ENCODE assay signal across 8 cellular contexts in the genomic region with DNA sequence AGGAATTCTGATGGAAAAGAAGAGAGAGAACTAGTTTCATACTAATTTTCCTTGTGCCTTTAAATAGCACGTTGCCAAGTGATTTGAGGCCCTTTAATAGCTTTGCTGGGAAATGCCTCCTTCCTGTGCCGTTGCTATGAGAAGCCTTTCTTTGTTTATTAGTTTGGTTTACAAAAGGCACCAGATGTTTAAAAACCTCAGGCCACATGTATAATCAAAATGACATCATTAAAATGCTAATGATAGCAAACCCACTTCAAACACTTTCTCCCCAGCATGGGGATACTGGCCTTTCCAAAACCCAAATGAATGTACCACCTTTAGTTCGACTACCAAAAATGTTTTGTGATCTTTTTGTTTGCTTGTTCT. TPM values are rescaled to one million over a fixed set of nuclear protein-coding genes. Genes with fewer than 3 reads are reported as not detected.
DNase-seq lines count a peak whose midpoint lies in the region; ATAC-seq lines count a peak whose summit lies in the region.

No MANE protein-coding gene starts in this region.

- 6% methylated on average over 3 of the region's 3 CpGs for WGBS in urinary bladder

- peak overlapping the region; percentile 53 for H3K27ac ChIP-seq in urinary bladder (ENCODE audit: low read depth)

- no peaks in the 10 kb centered on the region for H3K4me1 ChIP-seq in urinary bladder (ENCODE audit: insufficient read depth)

- peak; percentile 20 for ATAC-seq in HG02870 (IDR thresholded peaks at IDR 0.05; ENCODE audit: unreplicated experiment)

- DNase-seq in AG20443 (ENCODE audit: low spot score) (peak; percentile 75), amniotic epithelial cell (ENCODE audit: low read depth) (peak; percentile 83), iPS-NIHi7 (ENCODE audit: extremely low spot score) (peak; percentile 39), kidney tubule cell (ENCODE audit: low spot score) (no peak), posterior vena cava (ENCODE audit: low spot score) (no peak)
- no peak for DNase-seq in activated CD8-positive, alpha-beta memory T cell treated with anti-CD3 and anti-CD28 coated beads, Interleukin-2, amount 50 U/mL, for 4 hours

- intact Hi-C loops in posterior vena cava (cut with DNase I): loop anchor here in 1 of 2 donors (10.0 kb wide), 1 partner anchor 46 kb away; no protein-coding TSS in a partner anchor

- H3K4me3 ChIP-seq in urinary bladder (ENCODE audit: low read depth, low read length): no peak overlapping the region

- no peaks in the 10 kb centered on the region for H3K36me3 ChIP-seq in urinary bladder (ENCODE audit: insufficient read depth)

RNA-seq across cellular contexts. Expression of a gene that starts 50.0 kb away (rescaled TPM):
- 104 TPM for total RNA-seq in urinary bladder
- polyA plus RNA-seq in urinary bladder: 16.2 TPM
- 10 to 100 TPM; 45.5 to 54.6 TPM for total RNA-seq in posterior vena cava

Comparison
In these comparisons a context has a peak if more than half of its experiments do, and no peak if none do; other contexts are left out.
1. DNase-seq: peak in AG20443 (single experiment), amniotic epithelial cell (single experiment) and iPS-NIHi7 (single experiment); none in kidney tubule cell (single experiment), posterior vena cava (single experiment) and activated CD8-positive, alpha-beta memory T cell treated with anti-CD3 and anti-CD28 coated beads, Interleukin-2, amount 50 U/mL, for 4 hours (single experiment).